Comparison of ENCODE assay signal across 27 cellular contexts in genomic region chr3:147702499-147702898, GRCh38.
"Had no signal": no experiment of that assay in that cellular context is flagged by ENCODE, and none has a peak within 500 bp of the region (broad histone marks: within the 10 kb centered on the region; RNA-seq: fewer than 3 reads in every experiment).

No MANE protein-coding gene starts in this region.

- H3K9me3 Mint-ChIP-seq: activated CD4-positive, alpha-beta T cell treated with anti-CD3 and anti-CD28 coated beads, Interleukin-2, amount 10 ng/mL, durations not matched to agents 7 days and 5 days; activated CD8-positive, alpha-beta T cell treated with anti-CD3 and anti-CD28 coated beads for 36 hours; activated T-helper 1 cell treated with anti-CD3 and anti-CD28 coated beads, Interleukin-12 subunit alpha, Interleukin-12 subunit beta, Interleukin-2, Interleukin-4 antibody, amounts not matched to agents 30 ng/mL and 10 ng/mL and 1 ng/mL, durations not matched to agents 14 hours and 24 hours and 36 hours; neural crest cell; T-helper 2 cell treated with Interferon-gamma antibody and Interleukin-4, amounts not matched to agents 5 μg/mL and 100 μg/mL, for 36 hours had no signal

- H3K9me3 ChIP-seq: ascending aorta, sigmoid colon, upper lobe of left lung had no signal

- ATAC-seq: activated CD4-positive, CD25-positive, alpha-beta regulatory T cell treated with anti-CD3 and anti-CD28 coated beads, Interleukin-2, amount 50 U/mL, for 24 hours; activated CD8-positive, alpha-beta memory T cell treated with anti-CD3 and anti-CD28 coated beads, Interleukin-2, amount 10 ng/mL, durations not matched to agents 7 days and 5 days; activated CD8-positive, alpha-beta T cell treated with anti-CD3 and anti-CD28 coated beads for 36 hours; activated naive CD4-positive, alpha-beta T cell treated with anti-CD3 and anti-CD28 coated beads, Interleukin-2, amount 50 U/mL, for 72 hours; left lobe of liver; naive thymus-derived CD4-positive, alpha-beta T cell; T-cell had no signal

- H3K27me3 ChIP-seq: ascending aorta, heart right ventricle, sigmoid colon, upper lobe of left lung had no signal

- H3K4me3 ChIP-seq: ascending aorta, heart right ventricle, lung, sigmoid colon, upper lobe of left lung had no signal

- H3K4me1 ChIP-seq: upper lobe of left lung had no signal

- DNase-seq: activated CD4-positive, alpha-beta T cell treated with anti-CD3 and anti-CD28 coated beads, Interleukin-2, amount 10 ng/mL, durations not matched to agents 7 days and 5 days; activated CD8-positive, alpha-beta memory T cell treated with anti-CD3 and anti-CD28 coated beads, Interleukin-2, amount 10 ng/mL, durations not matched to agents 7 days and 5 days; activated CD8-positive, alpha-beta T cell treated with anti-CD3 and anti-CD28 coated beads for 36 hours; activated gamma-delta T cell treated with Interleukin-2 at 50 U/mL for 16 hours; dermis blood vessel endothelial cell; effector CD8-positive, alpha-beta T cell; foreskin fibroblast; heart right ventricle; naive thymus-derived CD4-positive, alpha-beta T cell; posterior cingulate gyrus; sigmoid colon; stimulated activated CD4-positive, alpha-beta T cell treated with anti-CD3 and anti-CD28 coated beads, Interleukin-2, amount 100 ng/mL, for 48 hours; stimulated activated CD8-positive, alpha-beta memory T cell treated with anti-CD3 and anti-CD28 coated beads, Interleukin-4, amount 100 ng/mL, for 48 hours; stimulated activated naive CD4-positive, alpha-beta T cell; T-cell; upper lobe of left lung had no signal

- H3K36me3 Mint-ChIP-seq: activated CD8-positive, alpha-beta memory T cell treated with anti-CD3 and anti-CD28 coated beads, Interleukin-2, amount 10 ng/mL, durations not matched to agents 7 days and 5 days; activated naive CD4-positive, alpha-beta T cell treated with anti-CD3 and anti-CD28 coated beads, Interleukin-2, amount 50 U/mL, for 72 hours; naive thymus-derived CD4-positive, alpha-beta T cell; T-cell had no signal

- H3K27ac Mint-ChIP-seq: activated CD4-positive, alpha-beta T cell treated with anti-CD3 and anti-CD28 coated beads, Interleukin-2, amount 10 ng/mL, durations not matched to agents 7 days and 5 days; activated CD8-positive, alpha-beta memory T cell treated with anti-CD3 and anti-CD28 coated beads, Interleukin-2, amount 10 ng/mL, durations not matched to agents 7 days and 5 days; activated CD8-positive, alpha-beta T cell treated with anti-CD3 and anti-CD28 coated beads for 36 hours; activated naive CD4-positive, alpha-beta T cell treated with anti-CD3 and anti-CD28 coated beads, Interleukin-2, amount 50 U/mL, for 72 hours; activated T-helper 1 cell treated with anti-CD3 and anti-CD28 coated beads, Interleukin-12 subunit alpha, Interleukin-12 subunit beta, Interleukin-2, Interleukin-4 antibody, amounts not matched to agents 30 ng/mL and 10 ng/mL and 1 ng/mL, durations not matched to agents 14 hours and 24 hours and 36 hours; naive thymus-derived CD4-positive, alpha-beta T cell; T-cell; T-helper 2 cell treated with Interferon-gamma antibody and Interleukin-4, amounts not matched to agents 5 μg/mL and 100 μg/mL, for 36 hours had no signal

- FAIRE-seq: bronchial epithelial cell, keratinocyte had no signal

- H3K27me3 Mint-ChIP-seq: activated CD4-positive, alpha-beta T cell treated with anti-CD3 and anti-CD28 coated beads, Interleukin-2, amount 10 ng/mL, durations not matched to agents 7 days and 5 days; activated CD8-positive, alpha-beta memory T cell treated with anti-CD3 and anti-CD28 coated beads, Interleukin-2, amount 10 ng/mL, durations not matched to agents 7 days and 5 days; activated CD8-positive, alpha-beta T cell treated with anti-CD3 and anti-CD28 coated beads for 36 hours; naive thymus-derived CD4-positive, alpha-beta T cell; T-cell had no signal

- H3K4me3 Mint-ChIP-seq: activated CD4-positive, alpha-beta T cell treated with anti-CD3 and anti-CD28 coated beads, Interleukin-2, amount 10 ng/mL, durations not matched to agents 7 days and 5 days; activated CD8-positive, alpha-beta memory T cell treated with anti-CD3 and anti-CD28 coated beads, Interleukin-2, amount 10 ng/mL, durations not matched to agents 7 days and 5 days; activated CD8-positive, alpha-beta T cell treated with anti-CD3 and anti-CD28 coated beads for 36 hours; activated T-helper 1 cell treated with anti-CD3 and anti-CD28 coated beads, Interleukin-12 subunit alpha, Interleukin-12 subunit beta, Interleukin-2, Interleukin-4 antibody, amounts not matched to agents 30 ng/mL and 10 ng/mL and 1 ng/mL, durations not matched to agents 14 hours and 24 hours and 36 hours; naive thymus-derived CD4-positive, alpha-beta T cell; neural crest cell; T-cell; T-helper 2 cell treated with Interferon-gamma antibody and Interleukin-4, amounts not matched to agents 5 μg/mL and 100 μg/mL, for 36 hours had no signal

- H3K36me3 ChIP-seq: ascending aorta, heart right ventricle, sigmoid colon, upper lobe of left lung had no signal

- H3K4me1 Mint-ChIP-seq: activated CD4-positive, alpha-beta T cell treated with anti-CD3 and anti-CD28 coated beads, Interleukin-2, amount 10 ng/mL, durations not matched to agents 7 days and 5 days; activated CD8-positive, alpha-beta memory T cell treated with anti-CD3 and anti-CD28 coated beads, Interleukin-2, amount 10 ng/mL, durations not matched to agents 7 days and 5 days; naive thymus-derived CD4-positive, alpha-beta T cell; neural crest cell; T-cell had no signal

- H3K27ac ChIP-seq: ascending aorta, sigmoid colon, upper lobe of left lung, VCaP had no signal
